In genomic region chr6:125985522-125985921, GRCh38 we compare ENCODE assay signal across 8 cellular contexts. TPM values are rescaled to one million over a fixed set of nuclear protein-coding genes. Genes with fewer than 3 reads are reported as not detected.
DNase-seq lines count a peak whose midpoint lies in the region; ATAC-seq and TF ChIP-seq lines count a peak whose summit lies in the region.

No MANE protein-coding gene starts in this region.

- H3K27me3 ChIP-seq in body of pancreas (no peaks in the 10 kb centered on the region), mucosa of rectum (ENCODE audit: control insufficient read depth in 2 of 2, insufficient read depth in 2 of 2, low read length in 2 of 2) (no peaks in the 10 kb centered on the region)

- POLR2A ChIA-PET in HEK293 (lab: Yijun Ruan, JAX), result interaction anchor here (0.7 to 2.4 kb wide), 11 partner anchors 10 to 683 kb away, joined by 3 to 27 read pairs (median 5); partner anchors contain the start of genes HDDC2, HINT3 and NCOA7

- no peak for TF ChIP-seq POLR2A in body of pancreas (IDR thresholded peaks at IDR 0.05)

- H3K4me1 ChIP-seq in HEK293 (ENCODE audit: control insufficient read depth, insufficient read depth, low read length) (peaks cover 4% of the 10 kb centered on the region; the same call in 1 of the 2 replicates), body of pancreas (peaks cover 38% of the 10 kb centered on the region), mucosa of rectum (ENCODE audit: control insufficient read depth in 2 of 2, insufficient read depth in 2 of 2, low read length in 2 of 2) (peaks cover 0 to 3% of the 10 kb centered on the region in 2 donors)

- TF ChIP-seq CTCF in AG09309 (IDR thresholded peaks at IDR 0.05; ENCODE audit: control insufficient read depth, insufficient read depth, low read depth, low read length, missing control alignments) (no peak), HEK293 (tag by site-specific recombination; IDR thresholded peaks at IDR 0.05) (no peak), body of pancreas (IDR thresholded peaks at IDR 0.05) (no peak)

- intact Hi-C loops in body of pancreas (cut with DNase I), result no loop called here

- H3K9me3 ChIP-seq in HEK293 (ENCODE audit: control insufficient read depth, insufficient read depth, low read depth, low read length) (no peaks in the 10 kb centered on the region), body of pancreas (no peaks in the 10 kb centered on the region), mucosa of rectum (ENCODE audit: control insufficient read depth in 2 of 2, low read length in 2 of 2) (no peaks in the 10 kb centered on the region)

- CTCF ChIA-PET in HEK293 (lab: Yijun Ruan, JAX), result interaction anchor here (0.6 to 4.7 kb wide), 9 partner anchors 11 to 824 kb away, joined by 3 to 40 read pairs (median 4); partner anchors contain the start of gene HINT3

- DNase-seq in AG09309 (ENCODE audit: low read depth) (no peak), body of pancreas (no peak), HuH-7.5 (ENCODE audit: low spot score) (no peak), retina (no peak)
- no peak for DNase-seq in stimulated activated CD4-positive, alpha-beta T cell treated with anti-CD3 and anti-CD28 coated beads, Interleukin-4, amount 100 ng/mL, for 4 hours

- H3K36me3 ChIP-seq in HEK293 (ENCODE audit: control insufficient read depth in 2 of 2, insufficient read depth in 1 of 2, low read length in 2 of 2), result peaks cover 0 to 4% of the 10 kb centered on the region in 2 experiments; a peak in 2 of 3 replicates
- no peaks in the 10 kb centered on the region for H3K36me3 ChIP-seq in body of pancreas (replicated peaks in 1 of 2; ENCODE audit: insufficient read depth in 1 of 2, low read depth in 2 of 2)
- H3K36me3 ChIP-seq in mucosa of rectum (ENCODE audit: control insufficient read depth in 2 of 2, insufficient read depth in 2 of 2, low read length in 2 of 2), result peaks cover 0 to 7% of the 10 kb centered on the region in 2 donors

- no peak for ATAC-seq in body of pancreas
- no peak for ATAC-seq in GM21529 (IDR thresholded peaks at IDR 0.05; ENCODE audit: unreplicated experiment)

- H3K27ac ChIP-seq in HEK293 (ENCODE audit: extremely low read depth, low read depth, low read length) (no peak overlapping the region), body of pancreas (peak overlapping the region; percentile 76 to 84 (median 83)), mucosa of rectum (ENCODE audit: low read depth in 2 of 2, low read length in 2 of 2) (no peak overlapping the region)

- peak overlapping the region; percentile 76 to 94 for H3K9ac ChIP-seq in mucosa of rectum (ENCODE audit: low read depth in 1 of 2, low read length in 2 of 2)

- H3K4me3 ChIP-seq in AG09309 (ENCODE audit: control insufficient read depth, low read depth, low read length) (peak overlapping the region; percentile 73), HEK293 (ENCODE audit: low read depth, low read length) (peak overlapping the region; percentile 81), body of pancreas (no peak overlapping the region), mucosa of rectum (ENCODE audit: low read length in 2 of 2) (peak overlapping the region; percentile 79 to 96)

- 29 to 38% methylated on average over 4 of the region's 4 CpGs for WGBS in body of pancreas, 2 donors

TF ChIP-seq in HEK293, 187 proteins besides CTCF, POLR2A, EP300 and RAD21:
- TF ChIP-seq ZNF416 (tag by site-specific recombination; IDR thresholded peaks at IDR 0.05) (no peak), MEIS1 (CRISPR knock-in tag; IDR thresholded peaks at IDR 0.05; ENCODE audit: borderline replicate concordance) (no peak), FEZF1 (tag by site-specific recombination; IDR thresholded peaks at IDR 0.05) (no peak), KLF8 (tag by site-specific recombination; IDR thresholded peaks at IDR 0.05) (no peak), ZNF350 (tag by site-specific recombination; IDR thresholded peaks at IDR 0.05) (no peak), ZNF776 (tag by site-specific recombination; IDR thresholded peaks at IDR 0.05; ENCODE audit: borderline replicate concordance) (no peak), ZNF555 (tag by site-specific recombination; conservative IDR thresholded peaks at IDR 0.05) (no peak), ZNF658 (tag by site-specific recombination; IDR thresholded peaks at IDR 0.05) (no peak), ZSCAN23 (tag by site-specific recombination; IDR thresholded peaks at IDR 0.05) (no peak), ZNF169 (tag by site-specific recombination; IDR thresholded peaks at IDR 0.05) (no peak), ZIC2 (tag by site-specific recombination; IDR thresholded peaks at IDR 0.05) (no peak), ZFP41 (tag by site-specific recombination; IDR thresholded peaks at IDR 0.05; ENCODE audit: borderline replicate concordance) (no peak), ZNF335 (tag by site-specific recombination; conservative IDR thresholded peaks at IDR 0.05) (no peak), ZNF341 (tag by site-specific recombination; IDR thresholded peaks at IDR 0.05; ENCODE audit: low read depth) (no peak), ZFP37 (tag by site-specific recombination; IDR thresholded peaks at IDR 0.05) (no peak), ZNF768 (tag by site-specific recombination; IDR thresholded peaks at IDR 0.05) (no peak)
- TF ChIP-seq, protein P1, sequence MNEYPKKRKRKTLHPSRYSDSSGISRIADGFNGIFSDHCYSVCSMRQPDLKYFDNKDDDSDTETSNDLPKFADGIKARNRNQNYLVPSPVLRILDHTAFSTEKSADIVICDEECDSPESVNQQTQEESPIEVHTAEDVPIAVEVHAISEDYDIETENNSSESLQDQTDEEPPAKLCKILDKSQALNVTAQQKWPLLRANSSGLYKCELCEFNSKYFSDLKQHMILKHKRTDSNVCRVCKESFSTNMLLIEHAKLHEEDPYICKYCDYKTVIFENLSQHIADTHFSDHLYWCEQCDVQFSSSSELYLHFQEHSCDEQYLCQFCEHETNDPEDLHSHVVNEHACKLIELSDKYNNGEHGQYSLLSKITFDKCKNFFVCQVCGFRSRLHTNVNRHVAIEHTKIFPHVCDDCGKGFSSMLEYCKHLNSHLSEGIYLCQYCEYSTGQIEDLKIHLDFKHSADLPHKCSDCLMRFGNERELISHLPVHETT (tag by site-specific recombination; IDR thresholded peaks at IDR 0.05), result no peak
- TF ChIP-seq, protein P2, sequence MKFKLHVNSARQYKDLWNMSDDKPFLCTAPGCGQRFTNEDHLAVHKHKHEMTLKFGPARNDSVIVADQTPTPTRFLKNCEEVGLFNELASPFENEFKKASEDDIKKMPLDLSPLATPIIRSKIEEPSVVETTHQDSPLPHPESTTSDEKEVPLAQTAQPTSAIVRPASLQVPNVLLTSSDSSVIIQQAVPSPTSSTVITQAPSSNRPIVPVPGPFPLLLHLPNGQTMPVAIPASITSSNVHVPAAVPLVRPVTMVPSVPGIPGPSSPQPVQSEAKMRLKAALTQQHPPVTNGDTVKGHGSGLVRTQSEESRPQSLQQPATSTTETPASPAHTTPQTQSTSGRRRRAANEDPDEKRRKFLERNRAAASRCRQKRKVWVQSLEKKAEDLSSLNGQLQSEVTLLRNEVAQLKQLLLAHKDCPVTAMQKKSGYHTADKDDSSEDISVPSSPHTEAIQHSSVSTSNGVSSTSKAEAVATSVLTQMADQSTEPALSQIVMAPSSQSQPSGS (tag by site-specific recombination; IDR thresholded peaks at IDR 0.05; ENCODE audit: low read depth), result no peak

RNA-seq across cellular contexts. Expression of gene TRMT11, which starts 0.8 kb away (rescaled TPM):
- 10 to 100 TPM; 26.5 to 26.7 TPM for total RNA-seq in body of pancreas

RNA-seq across cellular contexts. Expression of gene HINT3, which starts 29.0 kb away (rescaled TPM):
- 10 to 100 TPM in 1 of 2 donors, 1 to 10 TPM in 1; 8.8 to 14.5 TPM for total RNA-seq in body of pancreas

Comparison
In these comparisons a context has a peak if more than half of its experiments do, and no peak if none do; other contexts are left out.
1. H3K4me3 ChIP-seq: peak in AG09309 (single experiment), HEK293 (single experiment) and mucosa of rectum (2 of 2); none in body of pancreas (0 of 2).
2. H3K27ac ChIP-seq: peak in body of pancreas (4 of 4); none in HEK293 (single experiment) and mucosa of rectum (0 of 2).